Comparison of ENCODE assay signal across 1 cellular context in genomic region chr7:105934577-105935185, GRCh38.
TF ChIP-seq lines count a peak whose summit lies in the region.

No MANE protein-coding gene starts in this region.

TF ChIP-seq in H1, 55 proteins besides CTCF, POLR2A, EP300 and RAD21 (continued from another document):
- TF ChIP-seq KDM4A (IDR thresholded peaks at IDR 0.05; ENCODE audit: low read depth, low read length, severe bottlenecking), result no peak
- TF ChIP-seq RBBP5 (IDR thresholded peaks at IDR 0.05; ENCODE audit: borderline replicate concordance, low read depth, low read length), result no peak
- TF ChIP-seq TBP (IDR thresholded peaks at IDR 0.05; ENCODE audit: low read depth, low read length), result no peak
- no peak for TF ChIP-seq SUZ12 (IDR thresholded peaks at IDR 0.05; ENCODE audit: low read length)
- TF ChIP-seq SIX5 (IDR thresholded peaks at IDR 0.05; ENCODE audit: low read depth, low read length), result no peak
- no peak for TF ChIP-seq USF2 (IDR thresholded peaks at IDR 0.05; ENCODE audit: low read length)
- no peak for TF ChIP-seq NANOG (IDR thresholded peaks at IDR 0.05; ENCODE audit: insufficient read depth, low read depth, low read length, poor library complexity, severe bottlenecking)
- TF ChIP-seq CHD1 (IDR thresholded peaks at IDR 0.05; ENCODE audit: low read depth, low read length), result no peak
- no peak for TF ChIP-seq POLR2AphosphoS5 (IDR thresholded peaks at IDR 0.05; ENCODE audit: low read depth, low read length)
- no peak for TF ChIP-seq SP1 (IDR thresholded peaks at IDR 0.05; ENCODE audit: low read depth, low read length)
- no peak for TF ChIP-seq HDAC2 (IDR thresholded peaks at IDR 0.05; ENCODE audit: borderline replicate concordance in 1 of 2, low read depth in 2 of 2, low read length in 2 of 2)
- TF ChIP-seq E2F6 (IDR thresholded peaks at IDR 0.05), result no peak
- no peak for TF ChIP-seq NRF1 (IDR thresholded peaks at IDR 0.05; ENCODE audit: low read depth, low read length)
- TF ChIP-seq CHD2 (IDR thresholded peaks at IDR 0.05; ENCODE audit: low read length), result no peak
- TF ChIP-seq CBX8 (IDR thresholded peaks at IDR 0.05; ENCODE audit: borderline replicate concordance, low read depth, low read length), result no peak
